8 cellular contexts compared by ENCODE assay signal in genomic region chr6:53171605-53172467, GRCh38. TPM values are rescaled to one million over a fixed set of nuclear protein-coding genes. Genes with fewer than 3 reads are reported as not detected.
DNase-seq lines count a peak whose midpoint lies in the region; ATAC-seq and TF ChIP-seq lines count a peak whose summit lies in the region.

No MANE protein-coding gene starts in this region.

- peak; percentile 67 for ATAC-seq in GM19438 (IDR thresholded peaks at IDR 0.05; ENCODE audit: low read depth, unreplicated experiment)
- ATAC-seq in HG03558 (IDR thresholded peaks at IDR 0.05; ENCODE audit: extremely low read depth, unreplicated experiment), result peak; percentile 76

- no peak overlapping the region for H2BK5ac ChIP-seq in mesendoderm (ENCODE audit: low read length)

- no peaks in the 10 kb centered on the region for H3K4me1 ChIP-seq in endodermal cell (ENCODE audit: control insufficient read depth, insufficient read depth, low read length)
- no peaks in the 10 kb centered on the region for H3K4me1 ChIP-seq in mesendoderm (ENCODE audit: control insufficient read depth, low read depth, low read length)

- no peak overlapping the region for H3K4me2 ChIP-seq in mesendoderm (ENCODE audit: low read length)

- H3K23ac ChIP-seq in mesendoderm (ENCODE audit: low read length), result no peak overlapping the region

- H3K56ac ChIP-seq in mesendoderm (ENCODE audit: low read length), result no peak overlapping the region

- no peaks in the 10 kb centered on the region for H3K9me3 Mint-ChIP-seq in endodermal cell

- H3K27me3 ChIP-seq in endodermal cell (ENCODE audit: control insufficient read depth, insufficient read depth, low read length, poor library complexity, severe bottlenecking) (no peaks in the 10 kb centered on the region), mesendoderm (ENCODE audit: insufficient read depth, low read length, poor library complexity) (no peaks in the 10 kb centered on the region)

- H3K27me3 Mint-ChIP-seq in endodermal cell (ENCODE audit: insufficient read depth), result no peaks in the 10 kb centered on the region

- H4K8ac ChIP-seq in mesendoderm (ENCODE audit: low read depth, low read length), result no peak overlapping the region

- H2AK5ac ChIP-seq in mesendoderm (ENCODE audit: low read length), result no peak overlapping the region

- H3K79me2 ChIP-seq in mesendoderm (ENCODE audit: control insufficient read depth, insufficient read depth, low read length), result no peaks in the 10 kb centered on the region

- H2BK15ac ChIP-seq in mesendoderm (replicated peaks; ENCODE audit: low read depth), result no peak overlapping the region

- H3K9ac ChIP-seq in endodermal cell (ENCODE audit: extremely low read depth, low read length, poor library complexity, severe bottlenecking) (no peak overlapping the region), mesendoderm (ENCODE audit: low read length) (no peak overlapping the region)

- H3K9me3 ChIP-seq in endodermal cell (ENCODE audit: control insufficient read depth, low read length), result no peaks in the 10 kb centered on the region

- H3K4me3 Mint-ChIP-seq in endodermal cell, result no peak overlapping the region

- no peaks in the 10 kb centered on the region for H3K79me1 ChIP-seq in mesendoderm (ENCODE audit: low read length)

- H2BK120ac ChIP-seq in mesendoderm (ENCODE audit: low read depth, low read length), result no peak overlapping the region

- no peak overlapping the region for H3K27ac Mint-ChIP-seq in endodermal cell

- 58 to 76% methylated on average over 13 to 19 of the region's 20 CpGs for WGBS in endodermal cell (ENCODE audit: insufficient coverage in 1 of 2, insufficient read length in 1 of 2), 2 experiments
- WGBS in mesendoderm (ENCODE audit: extremely low coverage, insufficient coverage, low lambda C conversion rate), result no CpG with 5 or more reads among the region's 20 CpGs

- no peaks in the 10 kb centered on the region for H3K4me1 Mint-ChIP-seq in endodermal cell

- no peaks in the 10 kb centered on the region for H3K36me3 Mint-ChIP-seq in endodermal cell (ENCODE audit: low read depth)

- H3K36me3 ChIP-seq in endodermal cell (ENCODE audit: control insufficient read depth, insufficient read depth, low read length), result no peaks in the 10 kb centered on the region
- no peaks in the 10 kb centered on the region for H3K36me3 ChIP-seq in mesendoderm (ENCODE audit: control insufficient read depth, insufficient read depth, low read length)

- DNase-seq in CMK (ENCODE audit: low read depth), result peak; percentile 60
- peak; percentile 57 for DNase-seq in NK-92 (lab: John Stamatoyannopoulos, UW; ENCODE audit: unreplicated experiment)
- DNase-seq in activated CD8-positive, alpha-beta memory T cell treated with anti-CD3 and anti-CD28 coated beads for 24 hours, result peak; percentile 99
- DNase-seq in endodermal cell, result peak; percentile 97
- DNase-seq in mesendoderm, result peak; percentile 72
- DNase-seq in stimulated activated CD8-positive, alpha-beta memory T cell treated with anti-CD3 and anti-CD28 coated beads, Interleukin-2, amount 100 ng/mL, for 48 hours (ENCODE audit: low read depth in 2 of 2), result peak; percentile 82 to 83

- no peak overlapping the region for H3K4me3 ChIP-seq in endodermal cell (ENCODE audit: low read length)
- no peak overlapping the region for H3K4me3 ChIP-seq in mesendoderm (ENCODE audit: low read length)

- H3K18ac ChIP-seq in mesendoderm (ENCODE audit: low read length), result no peak overlapping the region

- no peak overlapping the region for H4K5ac ChIP-seq in mesendoderm (ENCODE audit: low read length)

- TF ChIP-seq CTCF in endodermal cell (conservative IDR thresholded peaks at IDR 0.05), result peak; percentile 100

- H3K27ac ChIP-seq in endodermal cell (ENCODE audit: low read depth, low read length) (no peak overlapping the region), mesendoderm (ENCODE audit: low read depth, low read length) (no peak overlapping the region)

- no peak overlapping the region for H3K4ac ChIP-seq in mesendoderm (ENCODE audit: low read depth, low read length)

RNA-seq across cellular contexts. Expression of gene GCM1, which starts 23.2 kb away (rescaled TPM):
- not detected for total RNA-seq in endodermal cell
- polyA plus RNA-seq in endodermal cell (2013, experiment 1 of 2), result 0.07 TPM
- polyA plus RNA-seq in endodermal cell (2013, experiment 2 of 2), result 0.08 TPM
- polyA plus RNA-seq in mesendoderm (2013, experiment 1 of 2), result 0.01 TPM
- polyA plus RNA-seq in mesendoderm (2013, experiment 2 of 2), result not detected
